In genomic region chr5:43425965-43426364, GRCh38 we compare ENCODE assay signal across 2 cellular contexts.
A peak's percentile ranks its signal among the peaks of the same experiment; 100 is the strongest.
TF ChIP-seq lines count a peak whose summit lies in the region.

No MANE protein-coding gene starts in this region.

TF ChIP-seq in IMR-90, 13 proteins besides CTCF, POLR2A, EP300 and RAD21:
- TF ChIP-seq MAFK (IDR thresholded peaks at IDR 0.05; ENCODE audit: low read depth, low read length) (no peak), NFE2L2 (IDR thresholded peaks at IDR 0.05; ENCODE audit: low read depth, low read length) (no peak), FOS (IDR thresholded peaks at IDR 0.05; ENCODE audit: low read depth, low read length) (peak; percentile 61), MXI1 (IDR thresholded peaks at IDR 0.05; ENCODE audit: borderline replicate concordance, low read depth, low read length) (0 out of 2 replicates have a peak, but pooled peaks have one; percentile 26)
TF ChIP-seq in IMR-90: peak in this region for 2.

TF ChIP-seq in HepG2, 621 proteins besides CTCF, POLR2A, EP300 and RAD21:
- TF ChIP-seq ZBTB26 (CRISPR knock-in tag; IDR thresholded peaks at IDR 0.05; ENCODE audit: borderline replicate concordance) (peak; percentile 29; the same call in 1 of the 2 replicates), PHF8 (CRISPR knock-in tag; IDR thresholded peaks at IDR 0.05) (no peak), FOSL2 (CRISPR knock-in tag; IDR thresholded peaks at IDR 0.05) (peak; percentile 77)
